Comparison of ENCODE assay signal across 1 cellular context in the genomic region with DNA sequence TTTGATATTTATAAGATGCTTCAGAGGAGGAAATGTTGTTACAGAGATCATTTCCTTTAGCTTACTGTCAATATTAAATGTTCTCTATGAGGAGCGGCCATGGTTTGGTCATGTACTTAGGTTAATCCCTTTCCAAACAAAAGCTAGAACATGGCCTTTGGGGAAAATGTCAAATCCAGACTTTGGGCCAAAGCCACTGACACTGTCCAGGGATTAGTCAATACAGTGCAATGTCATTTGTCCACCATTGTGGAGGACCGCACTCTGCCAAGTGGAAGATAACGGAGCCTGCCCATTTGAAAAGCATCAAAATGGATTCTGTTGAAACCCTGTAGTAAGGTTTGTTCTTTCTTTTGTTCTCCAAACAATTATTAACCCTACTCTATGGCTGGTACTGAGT.
TF ChIP-seq lines count a peak whose summit lies in the region.

No MANE protein-coding gene starts in this region.

TF ChIP-seq in HepG2, 621 proteins besides CTCF, POLR2A, EP300 and RAD21 (continued from another document and continues in another):
- TF ChIP-seq, protein P1, sequence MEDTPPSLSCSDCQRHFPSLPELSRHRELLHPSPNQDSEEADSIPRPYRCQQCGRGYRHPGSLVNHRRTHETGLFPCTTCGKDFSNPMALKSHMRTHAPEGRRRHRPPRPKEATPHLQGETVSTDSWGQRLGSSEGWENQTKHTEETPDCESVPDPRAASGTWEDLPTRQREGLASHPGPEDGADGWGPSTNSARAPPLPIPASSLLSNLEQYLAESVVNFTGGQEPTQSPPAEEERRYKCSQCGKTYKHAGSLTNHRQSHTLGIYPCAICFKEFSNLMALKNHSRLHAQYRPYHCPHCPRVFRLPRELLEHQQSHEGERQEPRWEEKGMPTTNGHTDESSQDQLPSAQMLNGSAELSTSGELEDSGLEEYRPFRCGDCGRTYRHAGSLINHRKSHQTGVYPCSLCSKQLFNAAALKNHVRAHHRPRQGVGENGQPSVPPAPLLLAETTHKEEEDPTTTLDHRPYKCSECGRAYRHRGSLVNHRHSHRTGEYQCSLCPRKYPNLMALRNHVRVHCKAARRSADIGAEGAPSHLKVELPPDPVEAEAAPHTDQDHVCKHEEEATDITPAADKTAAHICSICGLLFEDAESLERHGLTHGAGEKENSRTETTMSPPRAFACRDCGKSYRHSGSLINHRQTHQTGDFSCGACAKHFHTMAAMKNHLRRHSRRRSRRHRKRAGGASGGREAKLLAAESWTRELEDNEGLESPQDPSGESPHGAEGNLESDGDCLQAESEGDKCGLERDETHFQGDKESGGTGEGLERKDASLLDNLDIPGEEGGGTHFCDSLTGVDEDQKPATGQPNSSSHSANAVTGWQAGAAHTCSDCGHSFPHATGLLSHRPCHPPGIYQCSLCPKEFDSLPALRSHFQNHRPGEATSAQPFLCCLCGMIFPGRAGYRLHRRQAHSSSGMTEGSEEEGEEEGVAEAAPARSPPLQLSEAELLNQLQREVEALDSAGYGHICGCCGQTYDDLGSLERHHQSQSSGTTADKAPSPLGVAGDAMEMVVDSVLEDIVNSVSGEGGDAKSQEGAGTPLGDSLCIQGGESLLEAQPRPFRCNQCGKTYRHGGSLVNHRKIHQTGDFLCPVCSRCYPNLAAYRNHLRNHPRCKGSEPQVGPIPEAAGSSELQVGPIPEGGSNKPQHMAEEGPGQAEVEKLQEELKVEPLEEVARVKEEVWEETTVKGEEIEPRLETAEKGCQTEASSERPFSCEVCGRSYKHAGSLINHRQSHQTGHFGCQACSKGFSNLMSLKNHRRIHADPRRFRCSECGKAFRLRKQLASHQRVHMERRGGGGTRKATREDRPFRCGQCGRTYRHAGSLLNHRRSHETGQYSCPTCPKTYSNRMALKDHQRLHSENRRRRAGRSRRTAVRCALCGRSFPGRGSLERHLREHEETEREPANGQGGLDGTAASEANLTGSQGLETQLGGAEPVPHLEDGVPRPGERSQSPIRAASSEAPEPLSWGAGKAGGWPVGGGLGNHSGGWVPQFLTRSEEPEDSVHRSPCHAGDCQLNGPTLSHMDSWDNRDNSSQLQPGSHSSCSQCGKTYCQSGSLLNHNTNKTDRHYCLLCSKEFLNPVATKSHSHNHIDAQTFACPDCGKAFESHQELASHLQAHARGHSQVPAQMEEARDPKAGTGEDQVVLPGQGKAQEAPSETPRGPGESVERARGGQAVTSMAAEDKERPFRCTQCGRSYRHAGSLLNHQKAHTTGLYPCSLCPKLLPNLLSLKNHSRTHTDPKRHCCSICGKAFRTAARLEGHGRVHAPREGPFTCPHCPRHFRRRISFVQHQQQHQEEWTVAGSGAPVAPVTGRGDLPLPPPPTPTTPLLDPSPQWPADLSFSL (CRISPR knock-in tag; IDR thresholded peaks at IDR 0.05), result no peak
- TF ChIP-seq SRY (CRISPR knock-in tag; IDR thresholded peaks at IDR 0.05) (no peak), PITX1 (CRISPR knock-in tag; IDR thresholded peaks at IDR 0.05) (peak; percentile 100), POGK (CRISPR knock-in tag; conservative IDR thresholded peaks at IDR 0.05) (no peak), UBTF (CRISPR knock-in tag; IDR thresholded peaks at IDR 0.05) (no peak), SIN3B (IDR thresholded peaks at IDR 0.05; ENCODE audit: low read length) (no peak), ZNF678 (CRISPR knock-in tag; IDR thresholded peaks at IDR 0.05) (no peak), KDM4B (CRISPR knock-in tag; IDR thresholded peaks at IDR 0.05) (no peak), TCF7 (IDR thresholded peaks at IDR 0.05; ENCODE audit: low read depth) (0 out of 2 replicates have a peak, but pooled peaks have one; percentile 12), PAX8 (CRISPR knock-in tag; IDR thresholded peaks at IDR 0.05; ENCODE audit: borderline replicate concordance) (no peak), ZNF720 (CRISPR knock-in tag; IDR thresholded peaks at IDR 0.05) (no peak), RNF2 (conservative IDR thresholded peaks at IDR 0.05; ENCODE audit: low read depth) (no peak), CSRNP1 (CRISPR knock-in tag; IDR thresholded peaks at IDR 0.05) (no peak), CREB1 (IDR thresholded peaks at IDR 0.05) (no peak), CREB1 (CRISPR knock-in tag; IDR thresholded peaks at IDR 0.05) (no peak), ZNF503 (CRISPR knock-in tag; IDR thresholded peaks at IDR 0.05) (no peak), ZNF782 (CRISPR knock-in tag; IDR thresholded peaks at IDR 0.05; ENCODE audit: borderline replicate concordance) (no peak), JUN (CRISPR knock-in tag; IDR thresholded peaks at IDR 0.05) (no peak), MED1 (CRISPR knock-in tag; IDR thresholded peaks at IDR 0.05) (no peak), ZNF614 (CRISPR knock-in tag; IDR thresholded peaks at IDR 0.05; ENCODE audit: borderline replicate concordance) (no peak), HOXA3 (CRISPR knock-in tag; IDR thresholded peaks at IDR 0.05) (peak; percentile 65; the same call in 1 of the 2 replicates), FOSL1 (CRISPR knock-in tag; IDR thresholded peaks at IDR 0.05; ENCODE audit: borderline replicate concordance) (no peak), PBX3 (CRISPR knock-in tag; IDR thresholded peaks at IDR 0.05; ENCODE audit: borderline replicate concordance) (no peak), SETDB1 (CRISPR knock-in tag; IDR thresholded peaks at IDR 0.05; ENCODE audit: borderline replicate concordance) (no peak), ZNF256 (CRISPR knock-in tag; conservative IDR thresholded peaks at IDR 0.05) (no peak), KAT8 (CRISPR knock-in tag; IDR thresholded peaks at IDR 0.05) (no peak), STAT5B (CRISPR knock-in tag; IDR thresholded peaks at IDR 0.05) (no peak), NRL (CRISPR knock-in tag; IDR thresholded peaks at IDR 0.05; ENCODE audit: borderline replicate concordance) (no peak), CEBPG (CRISPR knock-in tag; IDR thresholded peaks at IDR 0.05) (peak; percentile 59), REST (IDR thresholded peaks at IDR 0.05; ENCODE audit: borderline replicate concordance in 1 of 2, low read depth in 1 of 2, low read length in 2 of 2) (no peak; a peak in 1 of 4 replicates), NR2F6 (IDR thresholded peaks at IDR 0.05) (peak; percentile 81), NR2F6 (CRISPR knock-in tag; IDR thresholded peaks at IDR 0.05) (peak; percentile 79), ZNF382 (CRISPR knock-in tag; IDR thresholded peaks at IDR 0.05; ENCODE audit: borderline replicate concordance) (no peak), TGIF2 (CRISPR knock-in tag; IDR thresholded peaks at IDR 0.05) (no peak), HDAC1 (CRISPR knock-in tag; IDR thresholded peaks at IDR 0.05) (peak; percentile 19; the same call in 1 of the 2 replicates), IRX3 (CRISPR knock-in tag; IDR thresholded peaks at IDR 0.05; ENCODE audit: borderline replicate concordance, low read depth) (no peak), HINFP (CRISPR knock-in tag; IDR thresholded peaks at IDR 0.05; ENCODE audit: low read depth) (no peak)
- TF ChIP-seq, protein P2, sequence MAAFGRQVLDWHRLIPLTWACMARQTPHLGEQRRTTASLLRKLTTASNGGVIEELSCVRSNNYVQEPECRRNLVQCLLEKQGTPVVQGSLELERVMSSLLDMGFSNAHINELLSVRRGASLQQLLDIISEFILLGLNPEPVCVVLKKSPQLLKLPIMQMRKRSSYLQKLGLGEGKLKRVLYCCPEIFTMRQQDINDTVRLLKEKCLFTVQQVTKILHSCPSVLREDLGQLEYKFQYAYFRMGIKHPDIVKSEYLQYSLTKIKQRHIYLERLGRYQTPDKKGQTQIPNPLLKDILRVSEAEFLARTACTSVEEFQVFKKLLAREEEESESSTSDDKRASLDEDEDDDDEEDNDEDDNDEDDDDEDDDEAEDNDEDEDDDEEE (CRISPR knock-in tag; IDR thresholded peaks at IDR 0.05), result no peak
